ENCODE assay signal across 14 cellular contexts in genomic region chr1:54371038-54371935, GRCh38. TPM values are rescaled to one million over a fixed set of nuclear protein-coding genes. Genes with fewer than 3 reads are reported as not detected.
DNase-seq lines count a peak whose midpoint lies in the region; TF ChIP-seq lines count a peak whose summit lies in the region.
"Had no signal": no experiment of that assay in that cellular context is flagged by ENCODE, and none has a peak within 500 bp of the region (broad histone marks: within the 10 kb centered on the region; RNA-seq: fewer than 3 reads in every experiment).

No MANE protein-coding gene starts in this region.

- H3K4me1 Mint-ChIP-seq in neural crest cell = peaks cover 37% of the 10 kb centered on the region

- WGBS in hepatocyte (ENCODE audit: low lambda C conversion rate, missing lambda C conversion rate) = 79% methylated on average over 17 of the region's 17 CpGs

- no peaks in the 10 kb centered on the region for H3K9me3 Mint-ChIP-seq in neural crest cell
- H3K9me3 Mint-ChIP-seq: GM23338 had no signal

- H2AFZ ChIP-seq in hepatocyte = no peak overlapping the region
- H2AFZ ChIP-seq: GM23338 had no signal

- no peaks in the 10 kb centered on the region for H3K36me3 ChIP-seq in hepatocyte (replicated peaks; ENCODE audit: insufficient read depth, low read depth)

- no peaks in the 10 kb centered on the region for H3K9me2 ChIP-seq in hepatocyte (replicated peaks; ENCODE audit: insufficient read depth)

- no peak overlapping the region for H3K4me3 Mint-ChIP-seq in neural crest cell
- H3K4me3 Mint-ChIP-seq: GM23338 had no signal

- H3K79me2 ChIP-seq in hepatocyte = peaks cover 99% of the 10 kb centered on the region

- H3K27ac ChIP-seq in hepatocyte = no peak overlapping the region
- H3K27ac ChIP-seq: gastroesophageal sphincter had no signal

- H3K27ac Mint-ChIP-seq in neural crest cell (ENCODE audit: unreplicated experiment) = peak overlapping the region; percentile 92

- H3K36me3 Mint-ChIP-seq in neural crest cell (ENCODE audit: low read depth) = peaks cover 8% of the 10 kb centered on the region

- no peaks in the 10 kb centered on the region for H3K9me3 ChIP-seq in hepatocyte (ENCODE audit: low read depth)
- H3K9me3 ChIP-seq: gastroesophageal sphincter had no signal

- H3K4me1 ChIP-seq in hepatocyte (ENCODE audit: insufficient read depth) = peaks cover 29% of the 10 kb centered on the region

- TF ChIP-seq CTCF in epithelial cell of esophagus (IDR thresholded peaks at IDR 0.05; ENCODE audit: insufficient read depth, low read depth, low read length, missing control alignments) = no peak
- TF ChIP-seq CTCF in neural crest cell (conservative IDR thresholded peaks at IDR 0.05) = no peak
- no peak for TF ChIP-seq CTCF in hepatocyte (IDR thresholded peaks at IDR 0.05; ENCODE audit: poor library complexity)

- H3K4me2 ChIP-seq in hepatocyte = no peak overlapping the region
- H3K4me2 ChIP-seq: GM23338 had no signal

- H3K27me3 ChIP-seq in hepatocyte = no peaks in the 10 kb centered on the region
- H3K27me3 ChIP-seq: gastroesophageal sphincter had no signal

- no peaks in the 10 kb centered on the region for H3K27me3 Mint-ChIP-seq in neural crest cell (ENCODE audit: low read depth)

- peaks cover 71% of the 10 kb centered on the region for H4K20me1 ChIP-seq in hepatocyte (ENCODE audit: insufficient read depth, poor library complexity, severe bottlenecking)

- in situ Hi-C loops in G401 (cut with HindIII; ENCODE audit: low sequenced_read_pairs) = no loop called here

- peak; percentile 78 for DNase-seq in G401 (ENCODE audit: low spot score)
- peak; percentile 49 for DNase-seq in NCI-H1105 (lab: John Stamatoyannopoulos, UW)
- peak; percentile 36 for DNase-seq in epithelial cell of esophagus (ENCODE audit: low read depth)
- DNase-seq in neural crest cell (ENCODE audit: low read depth, low spot score) = no peak
- no peak for DNase-seq in hepatocyte (ENCODE audit: low spot score)
- DNase-seq in kidney glomerular epithelial cell (lab: John Stamatoyannopoulos, UW) = no peak
- DNase-seq in NCI-H2227 treated with DMSO at 0.1 percent for 48 hours (lab: John Stamatoyannopoulos, UW) = no peak
- DNase-seq: activated T-cell treated with anti-CD3 and anti-CD28 coated beads, Interleukin-2, amount 50 U/mL, for 1 hour; amniotic stem cell; GDM1; Karpas-422; kidney had no signal

- H3K4me3 ChIP-seq in epithelial cell of esophagus (ENCODE audit: low read length) = no peak overlapping the region
- H3K4me3 ChIP-seq in hepatocyte = no peak overlapping the region
- H3K4me3 ChIP-seq: gastroesophageal sphincter, GM23338 had no signal

RNA-seq across cellular contexts. Expression of gene SSBP3, which starts 34.9 kb away (rescaled TPM):
- 64.0 and 71.2 TPM in 2 replicates for total RNA-seq in G401 (2014; rRNA removed; shearing (Covaris generic))
- total RNA-seq in neural crest cell (94.3 and 99.0 TPM in 2 replicates), hepatocyte (27.1 and 47.2 TPM in 2 replicates)
- 23.8 and 25.8 TPM in 2 replicates for polyA plus RNA-seq in hepatocyte

Comparison
In these comparisons a context has a peak if more than half of its experiments do, and no peak if none do; other contexts are left out.
1. DNase-seq: peak in G401 (single experiment), NCI-H1105 (single experiment) and epithelial cell of esophagus (single experiment); none in neural crest cell (single experiment), hepatocyte (single experiment), kidney glomerular epithelial cell (single experiment) and NCI-H2227 treated with DMSO at 0.1 percent for 48 hours (single experiment).